Comparison of ENCODE assay signal across 9 cellular contexts in the genomic region with DNA sequence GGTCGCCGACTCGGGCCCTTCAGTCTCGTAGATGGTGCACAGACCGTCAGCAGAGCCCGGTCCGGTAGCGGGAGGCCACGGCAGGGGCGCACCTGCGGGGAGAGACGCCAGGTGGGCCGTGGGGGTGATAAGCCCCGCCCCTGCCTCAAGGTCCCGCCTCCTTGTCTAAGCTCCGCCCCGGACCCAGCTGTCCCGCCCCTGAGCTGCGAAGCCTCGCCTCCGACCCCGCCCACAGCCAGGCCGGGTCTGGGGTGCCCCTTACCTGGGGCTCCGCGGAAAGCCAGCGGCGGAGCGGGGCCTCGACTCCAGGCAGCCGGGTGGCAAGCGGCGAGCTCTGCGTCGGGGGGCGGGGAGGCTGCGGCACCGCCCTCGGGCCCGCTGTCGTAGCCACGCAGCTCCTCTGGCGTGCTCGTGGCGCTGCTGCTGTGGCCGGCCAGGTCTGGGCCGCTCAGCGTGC. TPM values are rescaled to one million over a fixed set of nuclear protein-coding genes. Genes with fewer than 3 reads are reported as not detected.
DNase-seq lines count a peak whose midpoint lies in the region; ATAC-seq, FAIRE-seq and TF ChIP-seq lines count a peak whose summit lies in the region.
"Had no signal": no experiment of that assay in that cellular context is flagged by ENCODE, and none has a peak within 500 bp of the region (broad histone marks: within the 10 kb centered on the region; RNA-seq: fewer than 3 reads in every experiment).

No MANE protein-coding gene starts in this region.

- peak; percentile 49 for ATAC-seq in HG02884 (IDR thresholded peaks at IDR 0.05; ENCODE audit: unreplicated experiment)

- intact Hi-C loops in head of caudate nucleus (cut with DNase I), result no loop called here

- TF ChIP-seq CTCF in GM13977 (IDR thresholded peaks at IDR 0.05; ENCODE audit: extremely low read depth, insufficient read depth, missing control alignments) (no peak), retinal pigment epithelial cell (conservative IDR thresholded peaks at IDR 0.05; ENCODE audit: low read depth, low read length) (no peak)

- no peak for FAIRE-seq in H54 (lab: Jason Lieb, UNC)
- FAIRE-seq: colon had no signal

- in situ Hi-C loops in GM13977 (cut with MboI; ENCODE audit: low pct_unique_long_range_greater_than_20kb, low sequenced_read_pairs, unreplicated experiment), result no loop called here

- TF ChIP-seq POLR2A in H54 (IDR thresholded peaks at IDR 0.05; ENCODE audit: low read depth, low read length), result no peak

- H3K4me3 ChIP-seq in retinal pigment epithelial cell (ENCODE audit: low read length), result peak overlapping the region; percentile 22

- peak; percentile 93 for DNase-seq in GM13977 (ENCODE audit: low spot score)
- peak; percentile 67 for DNase-seq in activated T-helper 9 cell treated with anti-CD3 and anti-CD28 coated beads, Interleukin-2, amount 50 U/mL, for 16 hours (ENCODE audit: low read depth)
- DNase-seq in head of caudate nucleus, result peak in 32 of 42 donors; percentile 42 to 78 (median 70)
- no peak for DNase-seq in retinal pigment epithelial cell (ENCODE audit: low read depth)
- no peak for DNase-seq in H54 (ENCODE audit: insufficient read length, low spot score)
- no peak for DNase-seq in NCI-H345 treated with DMSO at 0.1 percent for 48 hours (lab: John Stamatoyannopoulos, UW; ENCODE audit: unreplicated experiment)

TF ChIP-seq in PFSK-1, 5 proteins besides CTCF, POLR2A, EP300 and RAD21:
- TF ChIP-seq FOXP2 (optimal IDR thresholded peaks at IDR 0.05; ENCODE audit: borderline replicate concordance, extremely low read depth, extremely low read length, insufficient read depth) (peak; percentile 4), SIN3A (IDR thresholded peaks at IDR 0.05; ENCODE audit: borderline replicate concordance, insufficient read depth, low read length) (0 out of 2 replicates have a peak, but pooled peaks have one; percentile 29)
- TF ChIP-seq, protein P1, sequence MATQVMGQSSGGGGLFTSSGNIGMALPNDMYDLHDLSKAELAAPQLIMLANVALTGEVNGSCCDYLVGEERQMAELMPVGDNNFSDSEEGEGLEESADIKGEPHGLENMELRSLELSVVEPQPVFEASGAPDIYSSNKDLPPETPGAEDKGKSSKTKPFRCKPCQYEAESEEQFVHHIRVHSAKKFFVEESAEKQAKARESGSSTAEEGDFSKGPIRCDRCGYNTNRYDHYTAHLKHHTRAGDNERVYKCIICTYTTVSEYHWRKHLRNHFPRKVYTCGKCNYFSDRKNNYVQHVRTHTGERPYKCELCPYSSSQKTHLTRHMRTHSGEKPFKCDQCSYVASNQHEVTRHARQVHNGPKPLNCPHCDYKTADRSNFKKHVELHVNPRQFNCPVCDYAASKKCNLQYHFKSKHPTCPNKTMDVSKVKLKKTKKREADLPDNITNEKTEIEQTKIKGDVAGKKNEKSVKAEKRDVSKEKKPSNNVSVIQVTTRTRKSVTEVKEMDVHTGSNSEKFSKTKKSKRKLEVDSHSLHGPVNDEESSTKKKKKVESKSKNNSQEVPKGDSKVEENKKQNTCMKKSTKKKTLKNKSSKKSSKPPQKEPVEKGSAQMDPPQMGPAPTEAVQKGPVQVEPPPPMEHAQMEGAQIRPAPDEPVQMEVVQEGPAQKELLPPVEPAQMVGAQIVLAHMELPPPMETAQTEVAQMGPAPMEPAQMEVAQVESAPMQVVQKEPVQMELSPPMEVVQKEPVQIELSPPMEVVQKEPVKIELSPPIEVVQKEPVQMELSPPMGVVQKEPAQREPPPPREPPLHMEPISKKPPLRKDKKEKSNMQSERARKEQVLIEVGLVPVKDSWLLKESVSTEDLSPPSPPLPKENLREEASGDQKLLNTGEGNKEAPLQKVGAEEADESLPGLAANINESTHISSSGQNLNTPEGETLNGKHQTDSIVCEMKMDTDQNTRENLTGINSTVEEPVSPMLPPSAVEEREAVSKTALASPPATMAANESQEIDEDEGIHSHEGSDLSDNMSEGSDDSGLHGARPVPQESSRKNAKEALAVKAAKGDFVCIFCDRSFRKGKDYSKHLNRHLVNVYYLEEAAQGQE (IDR thresholded peaks at IDR 0.05; ENCODE audit: insufficient read depth in 1 of 2, low read depth in 2 of 2, low read length in 2 of 2), result no peak

RNA-seq across cellular contexts. Expression of gene PRR36, which starts 4.7 kb away (rescaled TPM):
- polyA plus RNA-seq in PFSK-1 (2012; ENCODE audit: insufficient read length, low read depth), result 1.4 TPM

RNA-seq across cellular contexts. Expression of gene LRRC8E, which starts 18.8 kb away (rescaled TPM):
- 3.8 TPM for polyA plus RNA-seq in PFSK-1 (2012; ENCODE audit: insufficient read length, low read depth)

RNA-seq across cellular contexts. Expression of gene MAP2K7, which starts 34.2 kb away (rescaled TPM):
- polyA plus RNA-seq in PFSK-1 (2012; ENCODE audit: insufficient read length, low read depth), result 98.9 TPM

RNA-seq across cellular contexts. Expression of gene EVI5L, which starts 39.5 kb away (rescaled TPM):
- polyA plus RNA-seq in PFSK-1 (2012; ENCODE audit: insufficient read length, low read depth), result 50.3 TPM

RNA-seq across cellular contexts. Expression of gene TGFBR3L, which starts 45.1 kb away (rescaled TPM):
- 3.0 TPM for polyA plus RNA-seq in PFSK-1 (2012; ENCODE audit: insufficient read length, low read depth)

Comparison
In these comparisons a context has a peak if more than half of its experiments do, and no peak if none do; other contexts are left out.
1. DNase-seq: peak in GM13977 (single experiment), activated T-helper 9 cell treated with anti-CD3 and anti-CD28 coated beads, Interleukin-2, amount 50 U/mL, for 16 hours (single experiment) and head of caudate nucleus (32 of 42); none in retinal pigment epithelial cell (single experiment), H54 (single experiment) and NCI-H345 treated with DMSO at 0.1 percent for 48 hours (single experiment).